ENCODE assay signal across 8 cellular contexts in genomic region chr6:42451595-42452170, GRCh38. TPM values are rescaled to one million over a fixed set of nuclear protein-coding genes. Genes with fewer than 3 reads are reported as not detected.
A peak's percentile ranks its signal among the peaks of the same experiment; 100 is the strongest.
DNase-seq lines count a peak whose midpoint lies in the region; ATAC-seq and TF ChIP-seq lines count a peak whose summit lies in the region.

TSS of gene TRERF1 (minus strand) at chr6:42451926. CDS start at chr6:42269590, 182,336 bp downstream.

- H3K36me3 ChIP-seq in ascending aorta = no peaks in the 10 kb centered on the region
- no peaks in the 10 kb centered on the region for H3K36me3 ChIP-seq in rectal smooth muscle tissue (ENCODE audit: control insufficient read depth, insufficient read depth, low read length)

- intact Hi-C loops in ascending aorta (cut with DNase I) = loop anchor here (5.0 kb wide), 2 partner anchors 96 to 721 kb away; partner anchors contain the start of gene SRF
- intact Hi-C loops in right cardiac atrium (cut with DNase I) = loop anchor here in 2 of 4 donors (5.0 kb wide), 2 partner anchors 84 to 86 kb away; no protein-coding TSS in a partner anchor

- peak within 1 kb of the TSS; percentile 78 for H3K4me3 ChIP-seq in AG09309 (ENCODE audit: control insufficient read depth, low read depth, low read length)
- peak within 1 kb of the TSS; percentile 89 to 98 for H3K4me3 ChIP-seq in ascending aorta
- H3K4me3 ChIP-seq in right cardiac atrium (ENCODE audit: low read length) = peak within 1 kb of the TSS; percentile 78
- peak within 1 kb of the TSS; percentile 82 for H3K4me3 ChIP-seq in rectal smooth muscle tissue (ENCODE audit: low read length)

- peak; percentile 38 for ATAC-seq in GM21447 (IDR thresholded peaks at IDR 0.05; ENCODE audit: unreplicated experiment)
- ATAC-seq in right cardiac atrium = peak in 1 of 2 donors; percentile 9
- ATAC-seq in HG03280 (IDR thresholded peaks at IDR 0.05; ENCODE audit: unreplicated experiment) = no peak

- DNase-seq in AG09309 (ENCODE audit: low read depth) (no peak), NCI-H1417 treated with DMSO at 0.1 percent for 48 hours (lab: John Stamatoyannopoulos, UW) (peak; percentile 70), T follicular helper cell (ENCODE audit: low read depth) (peak; percentile 42), ascending aorta (ENCODE audit: low spot score in 2 of 2) (peak in 1 of 2 donors; percentile 71), right cardiac atrium (peak; percentile 57 to 83 (median 80))

- H3K4me1 ChIP-seq in ascending aorta (peaks cover 0 to 3% of the 10 kb centered on the region in 2 donors), right cardiac atrium (ENCODE audit: control insufficient read depth, insufficient read depth, low read length) (no peaks in the 10 kb centered on the region), rectal smooth muscle tissue (ENCODE audit: control insufficient read depth, insufficient read depth, low read length) (peaks cover 2% of the 10 kb centered on the region)

- H3K27ac ChIP-seq in ascending aorta (peak within 1 kb of the TSS; percentile 82 to 84), right cardiac atrium (ENCODE audit: low read length) (peak within 1 kb of the TSS; percentile 69), rectal smooth muscle tissue (ENCODE audit: low read depth, low read length) (peak within 1 kb of the TSS; percentile 85)

- peak within 1 kb of the TSS; percentile 42 for H3K9ac ChIP-seq in rectal smooth muscle tissue (ENCODE audit: low read length)

- TF ChIP-seq CTCF in AG09309 (IDR thresholded peaks at IDR 0.05; ENCODE audit: control insufficient read depth, insufficient read depth, low read depth, low read length, missing control alignments) = no peak
- no peak for TF ChIP-seq CTCF in ascending aorta (IDR thresholded peaks at IDR 0.05)

- H3K27me3 ChIP-seq in ascending aorta (no peaks in the 10 kb centered on the region), right cardiac atrium (ENCODE audit: control insufficient read depth, insufficient read depth) (no peaks in the 10 kb centered on the region), rectal smooth muscle tissue (ENCODE audit: control insufficient read depth, insufficient read depth, low read length) (no peaks in the 10 kb centered on the region)

- WGBS in right cardiac atrium = under 1% methylated on average over 28 of the region's 28 CpGs

- H3K9me3 ChIP-seq in ascending aorta = no peaks in the 10 kb centered on the region
- H3K9me3 ChIP-seq in right cardiac atrium (ENCODE audit: control insufficient read depth, low read length) = no peaks in the 10 kb centered on the region

RNA-seq across cellular contexts. Expression of gene TRERF1, which starts in this region (rescaled TPM):
- total RNA-seq in ascending aorta (34.1 TPM), right cardiac atrium (1 to 10 TPM; 2.1 to 3.1 (median 2.5) TPM)
- 1.2 TPM for polyA plus RNA-seq in right cardiac atrium
